Comparison of ENCODE assay signal across 22 cellular contexts in genomic region chr3:45003406-45003805, GRCh38. TPM values are rescaled to one million over a fixed set of nuclear protein-coding genes. Genes with fewer than 3 reads are reported as not detected.
"Had no signal": no experiment of that assay in that cellular context is flagged by ENCODE, and none has a peak within 500 bp of the region (broad histone marks: within the 10 kb centered on the region; RNA-seq: fewer than 3 reads in every experiment).

No MANE protein-coding gene starts in this region.

- H3K4me3 Mint-ChIP-seq: activated B cell treated with CpG ODN at 0.5 μM for 24 hours; activated naive CD4-positive, alpha-beta T cell treated with anti-CD3 and anti-CD28 coated beads, Interleukin-2, amount 50 U/mL, for 24 hours; activated T-cell treated with anti-CD3 and anti-CD28 coated beads, Interleukin-2, amount 50 U/mL, for 4 hours; immature natural killer cell; memory B cell; naive B cell had no signal

- H3K4me1 Mint-ChIP-seq: activated B cell treated with CpG ODN at 0.5 μM for 24 hours, memory B cell had no signal

- ATAC-seq: activated T-cell treated with anti-CD3 and anti-CD28 coated beads, Interleukin-2, amount 50 U/mL, for 4 hours; gastroesophageal sphincter had no signal

- H3K4me1 ChIP-seq: gastroesophageal sphincter, transverse colon had no signal

- H3K4me2 ChIP-seq: SK-N-SH had no signal

- H3K27me3 ChIP-seq: gastroesophageal sphincter, neutrophil, suprapubic skin, transverse colon, vagina had no signal

- H3K27ac ChIP-seq: gastroesophageal sphincter, neutrophil, parathyroid adenoma, transverse colon, vagina had no signal

- H3K79me2 ChIP-seq: parathyroid adenoma had no signal

- H3K4me3 ChIP-seq: gastroesophageal sphincter, suprapubic skin, transverse colon, vagina had no signal

- H3K9ac ChIP-seq: parathyroid adenoma, SK-N-SH had no signal

- H3K9me3 ChIP-seq: neutrophil, SK-N-SH, suprapubic skin, transverse colon, vagina had no signal

- DNase-seq: activated B cell treated with CpG ODN at 0.5 μM for 24 hours; activated CD4-positive, alpha-beta T cell treated with anti-CD3 and anti-CD28 coated beads for 48 hours; activated CD8-positive, alpha-beta memory T cell treated with anti-CD3 and anti-CD28 coated beads, Interleukin-2, amount 50 U/mL, for 4 hours; activated effector memory CD4-positive, alpha-beta T cell treated with anti-CD3 and anti-CD28 coated beads, Interleukin-2, amount 50 U/mL, for 16 hours; activated T-cell treated with anti-CD3 and anti-CD28 coated beads, Interleukin-2, amount 50 U/mL, for 4 hours; amygdala; immature natural killer cell; kidney glomerular epithelial cell; naive B cell; SK-N-SH; stimulated activated CD4-positive, alpha-beta T cell treated with anti-CD3 and anti-CD28 coated beads, Interleukin-12 subunit alpha, Interleukin-12 subunit beta, amount 100 ng/mL, for 4 hours; stimulated activated CD4-positive, alpha-beta T cell treated with anti-CD3 and anti-CD28 coated beads, Interleukin-1b, Interleukin-23, amount 100 ng/mL, for 48 hours; stimulated activated CD8-positive, alpha-beta memory T cell treated with anti-CD3 and anti-CD28 coated beads, Interleukin-4, amount 100 ng/mL, for 48 hours; stimulated activated naive CD4-positive, alpha-beta T cell treated with Interleukin-2 at 50 U/mL for 16 hours; transverse colon had no signal

- H3K27ac Mint-ChIP-seq: activated B cell treated with CpG ODN at 0.5 μM for 24 hours, memory B cell had no signal

- H2AFZ ChIP-seq: parathyroid adenoma had no signal

- H3K27me3 Mint-ChIP-seq: activated B cell treated with CpG ODN at 0.5 μM for 24 hours; activated naive CD4-positive, alpha-beta T cell treated with anti-CD3 and anti-CD28 coated beads, Interleukin-2, amount 50 U/mL, for 24 hours; memory B cell; naive B cell had no signal

- H3K9me3 Mint-ChIP-seq: immature natural killer cell had no signal

RNA-seq across cellular contexts. Expression of gene CLEC3B, which starts 22.7 kb away (rescaled TPM):
- total RNA-seq: activated B cell treated with CpG ODN at 0.5 μM for 24 hours had no signal
